Comparison of ENCODE assay signal across 23 cellular contexts in the genomic region with DNA sequence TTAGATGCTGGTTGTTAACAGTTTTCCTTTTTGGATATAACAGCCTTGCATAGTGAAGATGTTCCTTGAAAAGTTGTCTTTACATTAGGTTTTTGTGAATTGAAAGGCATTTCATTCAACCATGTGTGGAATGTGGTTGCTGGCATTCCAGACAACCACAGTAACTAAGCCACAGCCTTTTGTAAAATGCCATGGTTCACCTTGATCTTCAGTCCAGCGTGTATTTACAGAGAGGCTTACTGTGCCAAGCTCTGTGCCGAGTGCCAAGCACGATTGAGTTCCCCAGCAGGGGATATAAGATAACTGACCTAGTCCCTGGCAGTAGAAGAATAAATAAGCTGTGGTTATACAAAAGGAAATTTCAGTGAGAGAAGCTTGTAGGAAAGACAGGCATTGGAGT. TPM values are rescaled to one million over a fixed set of nuclear protein-coding genes. Genes with fewer than 3 reads are reported as not detected.
DNase-seq lines count a peak whose midpoint lies in the region; ATAC-seq and TF ChIP-seq lines count a peak whose summit lies in the region.
"Had no signal": no experiment of that assay in that cellular context is flagged by ENCODE, and none has a peak within 500 bp of the region (broad histone marks: within the 10 kb centered on the region; RNA-seq: fewer than 3 reads in every experiment).

No MANE protein-coding gene starts in this region.

- H2BK5ac ChIP-seq in trophoblast cell (ENCODE audit: low read depth, low read length, poor library complexity): no peak overlapping the region

- H3K36me3 Mint-ChIP-seq in endodermal cell (ENCODE audit: low read depth): peaks cover 64% of the 10 kb centered on the region

- H4K12ac ChIP-seq in trophoblast cell (ENCODE audit: low read depth, low read length): no peak overlapping the region

- no peak overlapping the region for H3K18ac ChIP-seq in trophoblast cell (ENCODE audit: low read length)

- H3K27ac ChIP-seq in SK-N-SH (ENCODE audit: low read depth in 2 of 2, low read length in 1 of 2) (peak overlapping the region in 1 of 2 experiments; percentile 24; a peak in 1 of 4 replicates), OCI-LY3 (ENCODE audit: low read length) (peak overlapping the region; percentile 42), endodermal cell (ENCODE audit: low read depth, low read length) (no peak overlapping the region), trophoblast cell (ENCODE audit: low read depth, low read length) (peak overlapping the region; percentile 14)
- H3K27ac ChIP-seq: 22Rv1, ascending aorta had no signal

- peaks cover 29 to 44% of the 10 kb centered on the region in 2 experiments for H3K36me3 ChIP-seq in SK-N-SH (replicated peaks in 1 of 2; ENCODE audit: control insufficient read depth in 1 of 2, insufficient read depth in 2 of 2, low read length in 1 of 2)
- H3K36me3 ChIP-seq in OCI-LY3 (replicated peaks; ENCODE audit: low read depth, low read length): peaks cover 69% of the 10 kb centered on the region
- H3K36me3 ChIP-seq in endodermal cell (ENCODE audit: control insufficient read depth, insufficient read depth, low read length): peaks cover 73% of the 10 kb centered on the region
- H3K36me3 ChIP-seq in trophoblast cell (ENCODE audit: control insufficient read depth in 1 of 2, insufficient read depth in 2 of 2, low read length in 2 of 2): peaks cover 26 to 44% of the 10 kb centered on the region in 2 experiments

- no peak overlapping the region for H3K23ac ChIP-seq in trophoblast cell (ENCODE audit: low read length)

- H2BK120ac ChIP-seq in trophoblast cell (ENCODE audit: insufficient read depth, low read length, poor library complexity): no peak overlapping the region

- H4K20me1 ChIP-seq in SK-N-SH (ENCODE audit: insufficient read depth): peaks cover 4% of the 10 kb centered on the region
- H4K20me1 ChIP-seq in OCI-LY3 (ENCODE audit: insufficient read depth, low read length): peaks cover 60% of the 10 kb centered on the region

- H3K9me3 ChIP-seq in SK-N-SH (no peaks in the 10 kb centered on the region), OCI-LY3 (ENCODE audit: insufficient read depth, low read length) (no peaks in the 10 kb centered on the region), endodermal cell (ENCODE audit: control insufficient read depth, low read length) (no peaks in the 10 kb centered on the region), trophoblast cell (ENCODE audit: insufficient read depth, low read depth, low read length) (no peaks in the 10 kb centered on the region)
- H3K9me3 ChIP-seq: ascending aorta, mucosa of descending colon had no signal

- H3F3A ChIP-seq in SK-N-SH (replicated peaks; ENCODE audit: insufficient read depth): peaks cover 12% of the 10 kb centered on the region

- CTCF ChIA-PET in SK-N-SH (lab: Yijun Ruan, JAX): interaction anchor here (1.0 to 10.5 kb wide), 5 partner anchors 10 to 348 kb away, joined by 3 to 58 read pairs (median 5); no protein-coding TSS in a partner anchor

- no peak overlapping the region for H4K8ac ChIP-seq in trophoblast cell (ENCODE audit: low read depth, low read length)

- no peak overlapping the region for H3K4ac ChIP-seq in trophoblast cell (ENCODE audit: low read depth, low read length)

- H3K9ac ChIP-seq in SK-N-SH (no peak overlapping the region), OCI-LY3 (ENCODE audit: low read length) (no peak overlapping the region), endodermal cell (ENCODE audit: extremely low read depth, low read length, poor library complexity, severe bottlenecking) (no peak overlapping the region), trophoblast cell (ENCODE audit: low read length) (no peak overlapping the region)

- 0 out of 2 replicates have a peak overlapping the region, but pooled peaks have one; percentile 9 for H3K4me2 ChIP-seq in SK-N-SH
- peak overlapping the region; percentile 18; the same call in 1 of the 2 replicates for H3K4me2 ChIP-seq in OCI-LY3 (ENCODE audit: low read length)
- H3K4me2 ChIP-seq in trophoblast cell (ENCODE audit: low read length): peak overlapping the region; percentile 44

- H4K91ac ChIP-seq in trophoblast cell (ENCODE audit: low read depth, low read length): no peak overlapping the region

- TF ChIP-seq CTCF in SK-N-SH (IDR thresholded peaks at IDR 0.05) (no peak), OCI-LY3 (IDR thresholded peaks at IDR 0.05; ENCODE audit: low read depth, low read length) (no peak), endodermal cell (conservative IDR thresholded peaks at IDR 0.05) (no peak)

- peaks cover 3% of the 10 kb centered on the region for H3K79me1 ChIP-seq in trophoblast cell (ENCODE audit: low read length)

- no peak for TF ChIP-seq EP300 in SK-N-SH (IDR thresholded peaks at IDR 0.05; ENCODE audit: borderline replicate concordance in 1 of 2, low read depth in 1 of 2, low read length in 1 of 2)

- peak overlapping the region; percentile 73 for H3K27ac Mint-ChIP-seq in endodermal cell
- H3K27ac Mint-ChIP-seq: T-helper 1 cell treated with Interleukin-12 subunit alpha and Interleukin-12 subunit beta and Interleukin-4 antibody, amounts not matched to agents 30 μg/mL and 1 μg/mL, for 36 hours; type B pancreatic cell had no signal

- no peaks in the 10 kb centered on the region for H3K27me3 Mint-ChIP-seq in endodermal cell (ENCODE audit: insufficient read depth)
- H3K27me3 Mint-ChIP-seq: CD4-positive, alpha-beta memory T cell; type B pancreatic cell had no signal

- no peak for TF ChIP-seq RAD21 in SK-N-SH (IDR thresholded peaks at IDR 0.05; ENCODE audit: low read length)

- POLR2A ChIA-PET in SK-N-SH (lab: Yijun Ruan, JAX): no interaction called here

- no peak overlapping the region for H3K4me3 ChIP-seq in SK-N-SH (ENCODE audit: low read depth in 2 of 2, low read length in 1 of 2)
- no peak overlapping the region for H3K4me3 ChIP-seq in OCI-LY3 (ENCODE audit: low read length)
- no peak overlapping the region for H3K4me3 ChIP-seq in endodermal cell (ENCODE audit: low read length)
- H3K4me3 ChIP-seq in trophoblast cell (ENCODE audit: low read depth, low read length): no peak overlapping the region
- H3K4me3 ChIP-seq: ascending aorta, K562, mucosa of descending colon had no signal

- no peak overlapping the region for H3K4me3 Mint-ChIP-seq in endodermal cell
- H3K4me3 Mint-ChIP-seq: CD4-positive, alpha-beta memory T cell; immature natural killer cell; T-helper 1 cell treated with Interleukin-12 subunit alpha and Interleukin-12 subunit beta and Interleukin-4 antibody, amounts not matched to agents 30 μg/mL and 1 μg/mL, for 36 hours; type B pancreatic cell had no signal

- WGBS in SK-N-SH (ENCODE audit: low lambda C conversion rate): 79% methylated on average over 3 of the region's 3 CpGs
- WGBS in endodermal cell (ENCODE audit: insufficient coverage in 1 of 2, insufficient read length in 1 of 2), 2 experiments: 92 to 97% methylated on average over 3 of the region's 3 CpGs
- WGBS in trophoblast cell (ENCODE audit: extremely low coverage, insufficient coverage, insufficient read length): no CpG with 5 or more reads among the region's 3 CpGs

- peaks cover 16% of the 10 kb centered on the region for H3K4me1 Mint-ChIP-seq in endodermal cell

- H3K27me3 ChIP-seq in SK-N-SH (ENCODE audit: insufficient read depth) (no peaks in the 10 kb centered on the region), OCI-LY3 (ENCODE audit: low read depth, low read length) (no peaks in the 10 kb centered on the region), endodermal cell (ENCODE audit: control insufficient read depth, insufficient read depth, low read length, poor library complexity, severe bottlenecking) (no peaks in the 10 kb centered on the region), trophoblast cell (ENCODE audit: insufficient read depth, low read length) (no peaks in the 10 kb centered on the region)
- H3K27me3 ChIP-seq: ascending aorta had no signal

- H2AFZ ChIP-seq in SK-N-SH (ENCODE audit: low read depth): no peak overlapping the region
- H2AFZ ChIP-seq in OCI-LY3 (ENCODE audit: low read depth, low read length): no peak overlapping the region
- no peak overlapping the region for H2AFZ ChIP-seq in trophoblast cell (ENCODE audit: insufficient read depth, low read length, poor library complexity)

- H2BK12ac ChIP-seq in trophoblast cell (ENCODE audit: low read length): no peak overlapping the region

- no peak overlapping the region for H3K14ac ChIP-seq in trophoblast cell (ENCODE audit: low read length)

- DNase-seq in SK-N-SH: no peak
- no peak for DNase-seq in endodermal cell
- peak in 1 of 2 donors; percentile 65 for DNase-seq in trophoblast cell
- no peak for DNase-seq in activated CD4-positive, alpha-beta T cell treated with anti-CD3 and anti-CD28 coated beads, Interleukin-2, amount 50 U/mL, for 1 hour
- DNase-seq in NCI-H2107 (lab: John Stamatoyannopoulos, UW): no peak
- DNase-seq: activated CD4-positive, alpha-beta T cell treated with anti-CD3 and anti-CD28 coated beads for 48 hours; activated T-cell treated with anti-CD3 and anti-CD28 coated beads, Interleukin-2, amount 50 U/mL, for 48 hours; CD4-positive, alpha-beta memory T cell; DND-41; erythroblast; immature natural killer cell; mucosa of descending colon; NCI-H1092 treated with DMSO at 0.1 percent for 48 hours; NCI-H2171; occipital lobe had no signal

- H3K4me1 ChIP-seq in SK-N-SH (ENCODE audit: control insufficient read depth in 1 of 2, insufficient read depth in 2 of 2, low read depth in 1 of 2, low read length in 1 of 2) (peaks cover 0 to 18% of the 10 kb centered on the region in 2 experiments; a peak in 2 of 4 replicates), OCI-LY3 (ENCODE audit: low read length) (peaks cover 27% of the 10 kb centered on the region), endodermal cell (ENCODE audit: control insufficient read depth, insufficient read depth, low read length) (no peaks in the 10 kb centered on the region), trophoblast cell (ENCODE audit: control insufficient read depth in 1 of 2, insufficient read depth in 2 of 2, low read length in 2 of 2) (peaks cover 8 to 11% of the 10 kb centered on the region in 2 experiments)

- H2AK5ac ChIP-seq in trophoblast cell (ENCODE audit: low read length): no peak overlapping the region

- no peaks in the 10 kb centered on the region for H3K9me2 ChIP-seq in SK-N-SH

- H3K79me2 ChIP-seq in SK-N-SH (ENCODE audit: insufficient read depth): peaks cover 48% of the 10 kb centered on the region
- peaks cover 82% of the 10 kb centered on the region for H3K79me2 ChIP-seq in OCI-LY3 (ENCODE audit: low read length)
- H3K79me2 ChIP-seq in trophoblast cell (ENCODE audit: control insufficient read depth, insufficient read depth, low read length, poor library complexity): peaks cover 6% of the 10 kb centered on the region

- H3K9me3 Mint-ChIP-seq in endodermal cell: no peaks in the 10 kb centered on the region
- H3K9me3 Mint-ChIP-seq: CD4-positive, alpha-beta memory T cell; immature natural killer cell; T-helper 1 cell treated with Interleukin-12 subunit alpha and Interleukin-12 subunit beta and Interleukin-4 antibody, amounts not matched to agents 30 μg/mL and 1 μg/mL, for 36 hours; type B pancreatic cell had no signal

- ATAC-seq in SK-N-SH treated with all-trans-retinoic acid at 6 μM for 48 hours (no peak), HG03469 (IDR thresholded peaks at IDR 0.05; ENCODE audit: unreplicated experiment) (no peak)
- ATAC-seq: K562, mucosa of descending colon had no signal

RNA-seq across cellular contexts. Expression of gene EXOSC2, which starts 4.9 kb away (rescaled TPM):
- 28.7 and 36.8 TPM in 2 replicates for polyA plus RNA-seq in SK-N-SH (2012; rRNA removed)
- 30.8 and 32.4 TPM in 2 replicates for polyA plus RNA-seq in SK-N-SH (2012; cell fraction: cytosol; rRNA removed)
- 46.6 and 64.0 TPM in 2 replicates for polyA plus RNA-seq in SK-N-SH (2012; cell fraction: nucleus; rRNA removed)
- 10 to 100 TPM; 47.8 to 74.0 TPM for total RNA-seq in endodermal cell
- 37.7 TPM for polyA plus RNA-seq in endodermal cell (2013, experiment 1 of 2)
- polyA plus RNA-seq in endodermal cell (2013, experiment 2 of 2): 37.3 TPM
- 9.5 and 9.8 TPM in 2 replicates for polyA plus RNA-seq in trophoblast cell (2013)

RNA-seq across cellular contexts. Expression of gene PRDM12, which starts 34.1 kb away (rescaled TPM):
- 0.02 and 0.08 TPM in 2 replicates for polyA plus RNA-seq in SK-N-SH (2012; rRNA removed)
- 0.05 and 0.06 TPM in 2 replicates for polyA plus RNA-seq in SK-N-SH (2012; cell fraction: cytosol; rRNA removed)
- 0.05 and 0.14 TPM in 2 replicates for polyA plus RNA-seq in SK-N-SH (2012; cell fraction: nucleus; rRNA removed)
- not detected for total RNA-seq in endodermal cell
- 5.8 TPM for polyA plus RNA-seq in endodermal cell (2013, experiment 1 of 2)
- polyA plus RNA-seq in endodermal cell (2013, experiment 2 of 2): 5.3 TPM
- 0.01 TPM in 1 of 2 replicates, not detected in the other for polyA plus RNA-seq in trophoblast cell (2013)
- total RNA-seq: ascending aorta; CD4-positive, alpha-beta memory T cell; occipital lobe had no signal
